ENCODE assay signal across 1 cellular context in genomic region chr3:25904248-25904647, GRCh38.
TF ChIP-seq lines count a peak whose summit lies in the region.

No MANE protein-coding gene starts in this region.

TF ChIP-seq in K562, 482 proteins besides CTCF, POLR2A, EP300 and RAD21 (continued from another document):
- TF ChIP-seq ARID3B (CRISPR knock-in tag; IDR thresholded peaks at IDR 0.05; ENCODE audit: borderline replicate concordance) = no peak
- no peak for TF ChIP-seq ZNF347 (CRISPR knock-in tag; IDR thresholded peaks at IDR 0.05; ENCODE audit: low read depth)
